9 cellular contexts compared by ENCODE assay signal in the genomic region with DNA sequence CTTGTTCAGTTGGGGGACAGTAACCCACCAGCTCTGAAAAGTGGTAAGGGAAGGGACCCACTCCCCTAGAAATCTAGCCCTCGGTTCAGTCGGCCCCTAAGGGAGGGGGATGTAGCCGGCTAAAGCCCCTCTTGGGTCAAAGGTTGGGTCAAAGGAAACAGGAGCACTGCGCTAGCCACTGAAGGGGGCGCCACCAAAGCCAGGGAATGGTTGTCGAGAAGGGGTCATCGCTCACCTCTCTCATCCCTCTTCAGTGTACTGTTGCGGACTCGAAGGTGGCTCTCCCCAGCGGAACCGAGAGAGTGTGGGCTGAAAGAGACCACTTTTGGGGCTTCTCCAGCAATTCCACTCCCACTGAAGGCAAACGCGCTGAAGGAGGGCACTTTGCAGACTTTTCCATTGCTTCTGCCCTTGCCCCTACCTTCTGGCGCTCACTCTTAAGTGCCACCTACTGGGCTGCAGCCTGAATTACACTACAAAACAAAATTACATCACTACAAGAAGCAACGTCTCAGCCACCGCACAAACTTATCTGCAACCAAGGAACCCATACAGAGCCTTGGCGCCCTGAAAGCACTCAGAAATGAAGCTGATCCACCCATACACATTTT.
DNase-seq lines count a peak whose midpoint lies in the region; ATAC-seq and TF ChIP-seq lines count a peak whose summit lies in the region.
"Had no signal": no experiment of that assay in that cellular context is flagged by ENCODE, and none has a peak within 500 bp of the region (broad histone marks: within the 10 kb centered on the region; RNA-seq: fewer than 3 reads in every experiment).

No MANE protein-coding gene starts in this region.

- peak in 1 of 2 donors; percentile 34 for DNase-seq in cardiac muscle cell (ENCODE audit: low read depth in 1 of 2, low spot score in 1 of 2)
- no peak for DNase-seq in right atrium auricular region (ENCODE audit: low spot score)
- DNase-seq in mammary epithelial cell = no peak
- peak; percentile 27 for DNase-seq in stimulated activated CD8-positive, alpha-beta memory T cell treated with anti-CD3 and anti-CD28 coated beads, Interleukin-4, amount 100 ng/mL, for 48 hours
- DNase-seq in stimulated activated effector memory CD8-positive, alpha-beta T cell treated with anti-CD3 and anti-CD28 coated beads, Interleukin-12 subunit alpha, Interleukin-12 subunit beta, amount 100 ng/mL, for 72 hours (ENCODE audit: low spot score in 2 of 2) = no peak
- DNase-seq in effector CD4-positive, alpha-beta T cell = no peak

- H3K4me1 ChIP-seq in cardiac muscle cell (ENCODE audit: low read depth) = no peaks in the 10 kb centered on the region
- H3K4me1 ChIP-seq in right atrium auricular region = no peaks in the 10 kb centered on the region
- H3K4me1 ChIP-seq in mammary epithelial cell (ENCODE audit: insufficient read depth, low read length) = no peaks in the 10 kb centered on the region
- H3K4me1 ChIP-seq: SJSA1 had no signal

- no peaks in the 10 kb centered on the region for H3K4me1 Mint-ChIP-seq in stimulated activated effector memory CD8-positive, alpha-beta T cell treated with anti-CD3 and anti-CD28 coated beads, Interleukin-12 subunit alpha, Interleukin-12 subunit beta, amount 100 ng/mL, for 72 hours

- H3K27me3 ChIP-seq in cardiac muscle cell (no peaks in the 10 kb centered on the region), right atrium auricular region (no peaks in the 10 kb centered on the region), mammary epithelial cell (ENCODE audit: insufficient read depth, low read length) (no peaks in the 10 kb centered on the region)
- H3K27me3 ChIP-seq: SJSA1 had no signal

- no TSS peak for BruUV-seq in mammary epithelial cell (replicated peaks; lab: Mats Ljungman, UMichigan)

- H3K27ac ChIP-seq in cardiac muscle cell (no peak overlapping the region), right atrium auricular region (no peak overlapping the region), mammary epithelial cell (ENCODE audit: insufficient read depth, low read depth, low read length) (no peak overlapping the region)
- H3K27ac ChIP-seq: SJSA1 had no signal

- ATAC-seq in HG03520 (IDR thresholded peaks at IDR 0.05; ENCODE audit: unreplicated experiment) (peak; percentile 75), GM19452 (IDR thresholded peaks at IDR 0.05; ENCODE audit: unreplicated experiment) (no peak)
- ATAC-seq in stimulated activated effector memory CD8-positive, alpha-beta T cell treated with anti-CD3 and anti-CD28 coated beads, Interleukin-12 subunit alpha, Interleukin-12 subunit beta, amount 100 ng/mL, for 72 hours = no peak

- no peaks in the 10 kb centered on the region for H4K20me1 ChIP-seq in mammary epithelial cell (ENCODE audit: insufficient read depth, low read length)

- H3K79me2 ChIP-seq in mammary epithelial cell (ENCODE audit: insufficient read depth, low read length) = no peaks in the 10 kb centered on the region

- H3K4me3 ChIP-seq in cardiac muscle cell (no peak overlapping the region), right atrium auricular region (no peak overlapping the region), mammary epithelial cell (replicated peaks in 1 of 3; ENCODE audit: insufficient read depth in 1 of 3, low read depth in 2 of 3, low read length in 3 of 3) (no peak overlapping the region)
- H3K4me3 ChIP-seq: SJSA1 had no signal

- H2AFZ ChIP-seq in mammary epithelial cell (ENCODE audit: low read depth, low read length) = no peak overlapping the region

- H3K36me3 Mint-ChIP-seq in stimulated activated effector memory CD8-positive, alpha-beta T cell treated with anti-CD3 and anti-CD28 coated beads, Interleukin-12 subunit alpha, Interleukin-12 subunit beta, amount 100 ng/mL, for 72 hours = no peaks in the 10 kb centered on the region

- H3K9me3 Mint-ChIP-seq in stimulated activated effector memory CD8-positive, alpha-beta T cell treated with anti-CD3 and anti-CD28 coated beads, Interleukin-12 subunit alpha, Interleukin-12 subunit beta, amount 100 ng/mL, for 72 hours = no peaks in the 10 kb centered on the region

- H3K36me3 ChIP-seq in cardiac muscle cell (no peaks in the 10 kb centered on the region), right atrium auricular region (no peaks in the 10 kb centered on the region), mammary epithelial cell (ENCODE audit: insufficient read depth, low read length) (no peaks in the 10 kb centered on the region)
- H3K36me3 ChIP-seq: SJSA1 had no signal

- no peak overlapping the region for H3K27ac Mint-ChIP-seq in stimulated activated effector memory CD8-positive, alpha-beta T cell treated with anti-CD3 and anti-CD28 coated beads, Interleukin-12 subunit alpha, Interleukin-12 subunit beta, amount 100 ng/mL, for 72 hours

- dilution Hi-C loops in mammary epithelial cell (cut with HindIII; ENCODE audit: low sequenced_read_pairs) = no loop called here

- H3K9me3 ChIP-seq in cardiac muscle cell (ENCODE audit: low read depth) (no peaks in the 10 kb centered on the region), right atrium auricular region (no peaks in the 10 kb centered on the region), mammary epithelial cell (replicated peaks; ENCODE audit: insufficient read depth, low read length) (no peaks in the 10 kb centered on the region)
- H3K9me3 ChIP-seq: SJSA1 had no signal

- no peak overlapping the region for H3K9ac ChIP-seq in mammary epithelial cell (ENCODE audit: insufficient read depth, low read length)

- WGBS in mammary epithelial cell (ENCODE audit: low coverage, missing lambda C conversion rate) = 88% methylated on average over 12 of the region's 17 CpGs

- CTCF ChIA-PET in mammary epithelial cell (lab: Charles Lee; ENCODE audit: low non-redundant PET) = no interaction called here

- intact Hi-C loops in mammary epithelial cell (cut with micrococcal nuclease) = loop anchor here (1.0 to 5.0 kb wide), 2 partner anchors 106 to 304 kb away; no protein-coding TSS in a partner anchor

- no peak overlapping the region for H3K4me2 ChIP-seq in mammary epithelial cell (ENCODE audit: insufficient read depth, low read depth, low read length)

- in situ Hi-C loops in mammary epithelial cell (cut with MboI; ENCODE audit: low sequenced_read_pairs in 2 of 2) = loop anchor here (10.0 kb wide), 2 partner anchors 168 to 298 kb away; no protein-coding TSS in a partner anchor

- TF ChIP-seq CTCF in cardiac muscle cell (IDR thresholded peaks at IDR 0.05; ENCODE audit: low read depth, low read length) = peak; percentile 53
- no peak for TF ChIP-seq CTCF in right atrium auricular region (IDR thresholded peaks at IDR 0.05)
- peak; percentile 62 to 70 for TF ChIP-seq CTCF in mammary epithelial cell (conservative IDR thresholded peaks at IDR 0.05 in 1 of 2, IDR thresholded peaks at IDR 0.05 in 1 of 2; ENCODE audit: extremely low read depth in 1 of 2, insufficient read depth in 1 of 2, low read depth in 1 of 2, low read length in 2 of 2)

- H3K4me3 Mint-ChIP-seq in stimulated activated effector memory CD8-positive, alpha-beta T cell treated with anti-CD3 and anti-CD28 coated beads, Interleukin-12 subunit alpha, Interleukin-12 subunit beta, amount 100 ng/mL, for 72 hours = no peak overlapping the region

Comparison
In these comparisons a context has a peak if more than half of its experiments do, and no peak if none do; other contexts are left out.
1. CTCF ChIP-seq: peak in cardiac muscle cell (single experiment) and mammary epithelial cell (2 of 2); none in right atrium auricular region (0 of 2).